ENCODE assay signal across 9 cellular contexts in genomic region chr10:33134011-33134751, GRCh38.
DNase-seq lines count a peak whose midpoint lies in the region; ATAC-seq and TF ChIP-seq lines count a peak whose summit lies in the region.
"Had no signal": no experiment of that assay in that cellular context is flagged by ENCODE, and none has a peak within 500 bp of the region (broad histone marks: within the 10 kb centered on the region; RNA-seq: fewer than 3 reads in every experiment).

No MANE protein-coding gene starts in this region.

- no peaks in the 10 kb centered on the region for H3K9me3 ChIP-seq in duodenal mucosa (ENCODE audit: control insufficient read depth in 1 of 2, low read length in 2 of 2)

- no peaks in the 10 kb centered on the region for H3K36me3 Mint-ChIP-seq in progenitor cell of endocrine pancreas (ENCODE audit: insufficient read depth)

- H3K27ac ChIP-seq in duodenal mucosa (ENCODE audit: low read depth, low read length) = peak overlapping the region; percentile 32
- H3K27ac ChIP-seq: SK-N-MC had no signal

- peaks cover 3% of the 10 kb centered on the region for H3K4me1 Mint-ChIP-seq in progenitor cell of endocrine pancreas (ENCODE audit: low read depth)

- H3K9me3 Mint-ChIP-seq in progenitor cell of endocrine pancreas (ENCODE audit: low read depth) = no peaks in the 10 kb centered on the region

- no peaks in the 10 kb centered on the region for H3K36me3 ChIP-seq in duodenal mucosa (ENCODE audit: control insufficient read depth in 1 of 2, insufficient read depth in 2 of 2, low read length in 2 of 2)

- peak; percentile 74 for ATAC-seq in GM18868 (IDR thresholded peaks at IDR 0.05; ENCODE audit: unreplicated experiment)
- peak; percentile 62 for ATAC-seq in HG03354 (IDR thresholded peaks at IDR 0.05; ENCODE audit: poor library complexity, severe bottlenecking, unreplicated experiment)

- H3K4me1 ChIP-seq in duodenal mucosa (ENCODE audit: control insufficient read depth in 1 of 2, insufficient read depth in 2 of 2, low read length in 2 of 2) = peaks cover 10 to 31% of the 10 kb centered on the region in 2 donors

- H3K27me3 Mint-ChIP-seq in progenitor cell of endocrine pancreas = no peaks in the 10 kb centered on the region

- H3K27ac Mint-ChIP-seq in progenitor cell of endocrine pancreas = no peak overlapping the region

- no peak for TF ChIP-seq CTCF in progenitor cell of endocrine pancreas (IDR thresholded peaks at IDR 0.05; ENCODE audit: unreplicated experiment)

- H3K4me3 ChIP-seq in duodenal mucosa (ENCODE audit: low read depth in 1 of 2, low read length in 2 of 2) = peak overlapping the region in 1 of 2 donors; percentile 0
- H3K4me3 ChIP-seq: SK-N-MC had no signal

- H3K27me3 ChIP-seq in duodenal mucosa (ENCODE audit: control insufficient read depth in 1 of 2, insufficient read depth in 2 of 2, low read length in 2 of 2) = no peaks in the 10 kb centered on the region

- peak; percentile 76 to 84 for DNase-seq in activated CD4-positive, alpha-beta T cell treated with anti-CD3 and anti-CD28 coated beads for 4 hours
- peak; percentile 58 for DNase-seq in putamen (ENCODE audit: low spot score)
- DNase-seq in NCI-H187 (lab: John Stamatoyannopoulos, UW) = no peak
- DNase-seq in progenitor cell of endocrine pancreas (ENCODE audit: low spot score, unreplicated experiment) = no peak
- no peak for DNase-seq in SK-N-DZ (ENCODE audit: low spot score)

- H3K4me3 Mint-ChIP-seq in progenitor cell of endocrine pancreas (ENCODE audit: low read depth) = no peak overlapping the region

- no peak overlapping the region for H3K9ac ChIP-seq in duodenal mucosa (ENCODE audit: low read depth in 1 of 2, low read length in 2 of 2)

Comparison
In these comparisons a context has a peak if more than half of its experiments do, and no peak if none do; other contexts are left out.
1. DNase-seq: peak in activated CD4-positive, alpha-beta T cell treated with anti-CD3 and anti-CD28 coated beads for 4 hours (2 of 2) and putamen (single experiment); none in NCI-H187 (0 of 2), progenitor cell of endocrine pancreas (single experiment) and SK-N-DZ (single experiment).